Comparison of ENCODE assay signal across 19 cellular contexts in the genomic region with DNA sequence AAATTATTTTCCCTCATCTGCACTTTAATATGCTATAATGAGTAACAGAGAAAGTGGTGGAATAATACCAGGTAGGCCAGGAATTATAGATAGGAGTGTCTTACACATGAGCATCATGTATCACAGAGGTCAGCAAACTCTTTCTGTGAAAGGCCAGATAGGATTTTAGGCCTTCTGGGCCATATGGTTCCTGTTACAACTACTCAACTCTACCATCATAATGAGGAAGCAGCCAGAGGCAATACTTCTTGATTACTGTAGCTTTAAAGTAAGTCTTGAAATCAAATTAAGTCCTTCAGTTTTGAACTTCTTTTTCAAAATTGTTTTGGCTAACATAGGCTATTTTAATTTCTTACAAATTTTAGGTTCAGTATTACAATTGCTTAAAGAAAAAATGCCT. TPM values are rescaled to one million over a fixed set of nuclear protein-coding genes. Genes with fewer than 3 reads are reported as not detected.
A peak's percentile ranks its signal among the peaks of the same experiment; 100 is the strongest.
DNase-seq lines count a peak whose midpoint lies in the region; ATAC-seq and TF ChIP-seq lines count a peak whose summit lies in the region.
"Had no signal": no experiment of that assay in that cellular context is flagged by ENCODE, and none has a peak within 500 bp of the region (broad histone marks: within the 10 kb centered on the region; RNA-seq: fewer than 3 reads in every experiment).

No MANE protein-coding gene starts in this region.

- no peak for TF ChIP-seq CTCF in sigmoid colon (IDR thresholded peaks at IDR 0.05)

- TF ChIP-seq EP300 in sigmoid colon (IDR thresholded peaks at IDR 0.05), result no peak

- no peak for ATAC-seq in GM19463 (IDR thresholded peaks at IDR 0.05; ENCODE audit: unreplicated experiment)
- ATAC-seq: GM12878, HCT116 had no signal

- H3K9me3 ChIP-seq in adipocyte (ENCODE audit: control insufficient read depth, low read length) (no peaks in the 10 kb centered on the region), sigmoid colon (peaks cover 0 to 2% (median 0%) of the 10 kb centered on the region in 4 donors)
- H3K9me3 ChIP-seq: BLaER1 had no signal

- peaks cover 30% of the 10 kb centered on the region for H3K4me1 ChIP-seq in adipocyte (ENCODE audit: control insufficient read depth, insufficient read depth, low read length)
- peaks cover 0 to 18% (median 8%) of the 10 kb centered on the region in 4 donors for H3K4me1 ChIP-seq in sigmoid colon
- H3K4me1 ChIP-seq: BLaER1 had no signal

- no peak overlapping the region for H3K9ac ChIP-seq in adipocyte (ENCODE audit: low read length)
- H3K9ac ChIP-seq: BLaER1, GM23248 had no signal

- DNase-seq in DMS 273 (lab: John Stamatoyannopoulos, UW; ENCODE audit: unreplicated experiment), result peak; percentile 44
- DNase-seq in DMS 273 treated with DMSO at 0.1 percent for 48 hours (lab: John Stamatoyannopoulos, UW), result no peak
- peak; percentile 35 for DNase-seq in NCI-H69 (lab: John Stamatoyannopoulos, UW)
- DNase-seq in SK-N-DZ (ENCODE audit: low spot score), result peak; percentile 18
- peak; percentile 24 for DNase-seq in adipocyte (ENCODE audit: low read depth)
- no peak for DNase-seq in sigmoid colon
- DNase-seq in NCI-H2081 (lab: John Stamatoyannopoulos, UW), result no peak
- DNase-seq: CD4-positive, CD25-positive, alpha-beta regulatory T cell; DMS79; GM23248 had no signal

- no peak for TF ChIP-seq POLR2A in sigmoid colon (IDR thresholded peaks at IDR 0.05)

- H3K27me3 ChIP-seq in adipocyte (replicated peaks; ENCODE audit: control insufficient read depth, insufficient read depth, low read length) (no peaks in the 10 kb centered on the region), sigmoid colon (no peaks in the 10 kb centered on the region)
- H3K27me3 ChIP-seq: BLaER1 had no signal

- intact Hi-C loops in sigmoid colon (cut with DNase I), result no loop called here

- H3K4me3 ChIP-seq in adipocyte (ENCODE audit: low read length) (no peak overlapping the region), sigmoid colon (no peak overlapping the region)
- H3K4me3 ChIP-seq: BLaER1, GM12878, GM23248 had no signal

- H3K27ac ChIP-seq in sigmoid colon, result no peak overlapping the region
- H3K27ac ChIP-seq: 22Rv1, BLaER1, GM23248 had no signal

- H3K36me3 ChIP-seq in adipocyte (ENCODE audit: control insufficient read depth, insufficient read depth, low read length, severe bottlenecking) (no peaks in the 10 kb centered on the region), sigmoid colon (no peaks in the 10 kb centered on the region)
- H3K36me3 ChIP-seq: BLaER1 had no signal

RNA-seq across cellular contexts. Expression of a gene that starts 32.1 kb away (rescaled TPM):
- 40.4 and 43.8 TPM in 2 replicates for polyA plus RNA-seq in SK-N-DZ (2014; cell fraction: cytosol; rRNA removed)
- polyA plus RNA-seq in SK-N-DZ (2014; cell fraction: nucleus; rRNA removed), result 32.5 and 37.6 TPM in 2 replicates
- 1 to 10 TPM; 3.9 to 7.2 (median 6.2) TPM for total RNA-seq in sigmoid colon
- 10 to 100 TPM in 1 of 3 donors, 1 to 10 TPM in 2; 1.8 to 10.2 (median 2.5) TPM for polyA plus RNA-seq in sigmoid colon
- polyA plus RNA-seq: IgD-negative memory B cell had no signal

RNA-seq across cellular contexts. Expression of a gene that starts 54.6 kb away (rescaled TPM):
- not detected in 2 replicates for polyA plus RNA-seq in SK-N-DZ (2014; cell fraction: cytosol; rRNA removed)
- not detected in 2 replicates for polyA plus RNA-seq in SK-N-DZ (2014; cell fraction: nucleus; rRNA removed)
- 1 to 10 TPM in 1 of 4 donors, under 1 TPM in 2, not detected in 1; 0.36 to 1.8 (median 0.41) TPM for total RNA-seq in sigmoid colon
- 10 to 100 TPM in 1 of 3 donors, 1 to 10 TPM in 1, under 1 TPM in 1; 0.46 to 30.2 (median 4.2) TPM for polyA plus RNA-seq in sigmoid colon
- total RNA-seq: A673, G401, GM23248, HT-29 had no signal
- polyA plus RNA-seq: GM23248 had no signal

Comparison
In these comparisons a context has a peak if more than half of its experiments do, and no peak if none do; other contexts are left out.
1. DNase-seq: peak in DMS 273 (single experiment), NCI-H69 (single experiment), SK-N-DZ (single experiment) and adipocyte (single experiment); none in DMS 273 treated with DMSO at 0.1 percent for 48 hours (single experiment), sigmoid colon (single experiment) and NCI-H2081 (0 of 2).